Comparison of ENCODE assay signal across 21 cellular contexts in the genomic region with DNA sequence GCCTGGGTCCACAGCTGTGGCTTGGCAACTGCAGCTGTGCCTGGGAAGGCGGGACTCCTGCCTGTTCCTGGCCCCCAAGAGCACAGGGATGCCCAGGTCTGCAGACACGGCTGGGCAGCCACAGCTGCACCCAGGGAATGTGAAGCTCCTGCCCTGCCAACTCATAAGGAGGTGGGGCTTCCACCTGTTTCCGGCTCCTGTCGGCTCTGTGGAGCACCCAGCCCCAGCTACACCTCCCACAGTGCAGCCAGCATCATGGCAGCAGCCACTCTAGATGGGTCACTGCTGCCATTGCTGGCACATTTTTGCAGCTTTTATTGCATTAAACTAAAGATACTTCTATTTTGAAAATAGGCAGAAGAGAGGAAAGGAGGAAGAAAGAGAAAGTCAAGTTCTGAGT.
DNase-seq lines count a peak whose midpoint lies in the region; ATAC-seq and TF ChIP-seq lines count a peak whose summit lies in the region.
"Had no signal": no experiment of that assay in that cellular context is flagged by ENCODE, and none has a peak within 500 bp of the region (broad histone marks: within the 10 kb centered on the region; RNA-seq: fewer than 3 reads in every experiment).

No MANE protein-coding gene starts in this region.

- H3K27ac ChIP-seq in foreskin keratinocyte: no peak overlapping the region
- no peak overlapping the region for H3K27ac ChIP-seq in neuronal stem cell (replicated peaks; ENCODE audit: low read length)
- H3K27ac ChIP-seq: GM23248 had no signal

- ATAC-seq in foreskin keratinocyte (peak; percentile 90), GM19467 (IDR thresholded peaks at IDR 0.05; ENCODE audit: unreplicated experiment) (no peak), HG03565 (IDR thresholded peaks at IDR 0.05; ENCODE audit: unreplicated experiment) (no peak), HG03432 (IDR thresholded peaks at IDR 0.05; ENCODE audit: unreplicated experiment) (no peak)
- ATAC-seq: SK-N-SH treated with all-trans-retinoic acid at 6 μM for 48 hours, T-cell had no signal

- H3K9me3 ChIP-seq in neuronal stem cell (replicated peaks in 1 of 2; ENCODE audit: control insufficient read depth in 2 of 2, insufficient read depth in 1 of 2, low read depth in 1 of 2, low read length in 2 of 2): peaks cover 0 to 2% of the 10 kb centered on the region in 2 donors

- no peak overlapping the region for H4K91ac ChIP-seq in neuronal stem cell (ENCODE audit: low read depth, low read length, poor library complexity)

- WGBS in neuronal stem cell (ENCODE audit: extremely low coverage in 2 of 2, insufficient read length in 2 of 2, insufficient replicate concordance in 1 of 2), 2 donors: no CpG with 5 or more reads among the region's 4 CpGs

- peak overlapping the region; percentile 43 for H4K8ac ChIP-seq in neuronal stem cell (ENCODE audit: low read depth, low read length)

- no peak overlapping the region for H3K4me3 ChIP-seq in neuronal stem cell (ENCODE audit: low read length in 2 of 2)
- H3K4me3 ChIP-seq: GM23248 had no signal

- H3K9ac ChIP-seq in neuronal stem cell (ENCODE audit: low read depth, low read length, poor library complexity): no peak overlapping the region
- H3K9ac ChIP-seq: GM23248 had no signal

- no peak overlapping the region for H3K23ac ChIP-seq in neuronal stem cell (ENCODE audit: low read depth, low read length, poor library complexity)

- H2BK120ac ChIP-seq in neuronal stem cell (ENCODE audit: low read depth, low read length): no peak overlapping the region

- H2BK15ac ChIP-seq in neuronal stem cell (ENCODE audit: low read length): no peak overlapping the region

- H3K79me1 ChIP-seq in neuronal stem cell (ENCODE audit: low read depth, low read length): peaks cover 2% of the 10 kb centered on the region

- no peak for TF ChIP-seq CTCF in foreskin keratinocyte (conservative IDR thresholded peaks at IDR 0.05)

- H3K27me3 ChIP-seq in foreskin keratinocyte (no peaks in the 10 kb centered on the region), neuronal stem cell (ENCODE audit: control insufficient read depth in 3 of 3, insufficient read depth in 3 of 3, low read depth in 1 of 3, low read length in 3 of 3) (no peaks in the 10 kb centered on the region)

- H3K4me1 ChIP-seq in foreskin keratinocyte: no peaks in the 10 kb centered on the region
- no peaks in the 10 kb centered on the region for H3K4me1 ChIP-seq in neuronal stem cell (ENCODE audit: control insufficient read depth in 2 of 2, insufficient read depth in 1 of 2, low read depth in 1 of 2, low read length in 2 of 2)

- no peak overlapping the region for H2BK5ac ChIP-seq in neuronal stem cell (ENCODE audit: low read length)

- H2AFZ ChIP-seq in neuronal stem cell (ENCODE audit: low read length): no peak overlapping the region
- H2AFZ ChIP-seq: GM23248 had no signal

- no peak overlapping the region for H2BK12ac ChIP-seq in neuronal stem cell (ENCODE audit: low read length)

- H3K4ac ChIP-seq in neuronal stem cell (ENCODE audit: low read length): no peak overlapping the region

- no peak overlapping the region for H3K4me2 ChIP-seq in neuronal stem cell (ENCODE audit: insufficient read depth, low read length, poor library complexity, severe bottlenecking)

- peak overlapping the region; percentile 71 for H3K14ac ChIP-seq in neuronal stem cell (ENCODE audit: low read length)

- H2AK5ac ChIP-seq in neuronal stem cell (ENCODE audit: low read depth, low read length): no peak overlapping the region

- DNase-seq in NCI-H146 (lab: John Stamatoyannopoulos, UW) (peak; percentile 28), NCI-H146 treated with DMSO at 0.1 percent for 48 hours (lab: John Stamatoyannopoulos, UW; ENCODE audit: unreplicated experiment) (no peak), HK-2 (ENCODE audit: unreplicated experiment) (peak; percentile 3), foreskin keratinocyte (no peak), neuronal stem cell (ENCODE audit: low spot score) (no peak)
- DNase-seq: 8988T; C1 segment of cervical spinal cord; CD8-positive, alpha-beta memory T cell; GM23248; H9; HFFc6; IMR-90; NCI-H187; NCI-H446; NCI-H526; SIG-M5; T-cell had no signal

- no peaks in the 10 kb centered on the region for H3K36me3 ChIP-seq in neuronal stem cell (replicated peaks in 1 of 2; ENCODE audit: control insufficient read depth in 2 of 2, insufficient read depth in 2 of 2, low read length in 2 of 2)

- H3K18ac ChIP-seq in neuronal stem cell (ENCODE audit: low read length): peak overlapping the region; percentile 76

Comparison
In these comparisons a context has a peak if more than half of its experiments do, and no peak if none do; other contexts are left out.
1. DNase-seq: peak in NCI-H146 (single experiment) and HK-2 (single experiment); none in NCI-H146 treated with DMSO at 0.1 percent for 48 hours (single experiment), foreskin keratinocyte (0 of 2) and neuronal stem cell (single experiment).